8 cellular contexts compared by ENCODE assay signal in the genomic region with DNA sequence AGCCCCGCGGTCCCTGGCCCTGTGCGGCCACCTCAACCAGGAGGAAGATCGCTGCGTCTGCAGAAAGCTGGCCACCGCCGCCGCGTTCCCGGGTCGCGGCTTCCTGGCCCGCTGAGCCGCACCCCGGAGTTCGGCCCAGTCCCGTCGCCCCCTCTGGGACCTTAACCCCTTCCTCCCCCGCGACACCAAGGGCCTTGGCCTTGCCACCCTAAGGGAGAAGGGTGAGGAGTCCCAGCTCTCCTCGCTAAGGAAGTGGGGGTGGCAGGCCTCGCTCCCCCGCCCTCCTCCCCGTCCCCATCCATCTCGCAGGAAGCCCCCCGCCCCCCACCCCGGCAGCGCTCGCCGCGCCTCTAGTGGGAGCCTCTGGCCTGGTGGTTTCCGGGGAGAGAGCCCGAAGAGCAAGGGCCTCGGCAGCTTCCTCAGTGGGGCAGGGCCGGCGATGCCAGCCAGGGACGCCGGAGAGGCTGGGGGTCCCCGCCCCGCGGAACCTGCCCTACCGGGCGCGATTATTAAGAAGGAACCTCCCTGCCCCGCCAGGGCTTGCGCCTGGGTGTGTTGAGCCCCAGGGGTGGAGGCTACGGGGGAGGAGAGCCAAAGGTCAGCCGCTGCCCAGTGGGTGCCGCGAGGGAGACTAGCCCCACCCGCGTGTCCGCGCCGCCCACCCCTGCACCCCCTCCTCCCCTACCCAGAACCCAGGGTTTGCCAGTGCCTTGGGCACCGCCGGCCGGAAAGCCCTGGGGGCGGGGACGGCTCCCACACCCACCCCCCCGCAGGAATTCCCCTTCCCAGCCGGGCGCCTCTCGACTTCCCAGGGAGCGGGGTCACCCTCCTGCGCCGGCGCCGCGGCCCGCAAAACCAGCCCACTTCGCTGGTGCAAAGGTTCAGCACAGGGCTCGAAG. TPM values are rescaled to one million over a fixed set of nuclear protein-coding genes. Genes with fewer than 3 reads are reported as not detected.
DNase-seq lines count a peak whose midpoint lies in the region; ATAC-seq and TF ChIP-seq lines count a peak whose summit lies in the region.

No MANE protein-coding gene starts in this region.

- 100% methylated on average over 1 of the region's 73 CpGs; no CpG with 5 or more reads in 1 of the 2 donors for WGBS in gastroesophageal sphincter (ENCODE audit: low coverage in 1 of 2), 2 donors

- H3K4me3 Mint-ChIP-seq in CD14-positive monocyte (peak overlapping the region; percentile 53 to 67), neural crest cell (peak overlapping the region; percentile 56)

- H3K36me3 Mint-ChIP-seq in CD14-positive monocyte, result peaks cover 16 to 26% of the 10 kb centered on the region in 2 donors
- H3K36me3 Mint-ChIP-seq in neural crest cell (ENCODE audit: low read depth), result peaks cover 12% of the 10 kb centered on the region

- TF ChIP-seq EP300 in gastroesophageal sphincter (IDR thresholded peaks at IDR 0.05), result no peak

- peak overlapping the region in 1 of 7 donors; percentile 88 for H3K27ac Mint-ChIP-seq in CD14-positive monocyte
- H3K27ac Mint-ChIP-seq in neural crest cell (ENCODE audit: unreplicated experiment), result no peak overlapping the region

- peaks cover 7 to 10% (median 9%) of the 10 kb centered on the region in 3 donors for H3K27me3 Mint-ChIP-seq in CD14-positive monocyte (ENCODE audit: low read depth in 3 of 3)
- H3K27me3 Mint-ChIP-seq in neural crest cell (ENCODE audit: low read depth), result peaks cover 26% of the 10 kb centered on the region

- DNase-seq in CD14-positive monocyte (ENCODE audit: low spot score) (no peak), neural crest cell (ENCODE audit: low read depth, low spot score) (peak; percentile 36), NCI-H446 treated with DMSO at 0.1 percent for 48 hours (lab: John Stamatoyannopoulos, UW) (no peak), foreskin keratinocyte (no peak), 8988T (no peak)
- DNase-seq in stimulated activated CD4-positive, alpha-beta T cell treated with anti-CD3 and anti-CD28 coated beads, Interleukin-4, amount 100 ng/mL, for 4 hours, result no peak

- intact Hi-C loops in CD14-positive monocyte (cut with micrococcal nuclease), result no loop called here

- TF ChIP-seq CTCF in CD14-positive monocyte (IDR thresholded peaks at IDR 0.05) (no peak), gastroesophageal sphincter (IDR thresholded peaks at IDR 0.05) (no peak), neural crest cell (conservative IDR thresholded peaks at IDR 0.05) (no peak), foreskin keratinocyte (conservative IDR thresholded peaks at IDR 0.05) (no peak)

- peak overlapping the region in 1 of 2 donors; percentile 43 for H3K4me3 ChIP-seq in gastroesophageal sphincter

- H3K27ac ChIP-seq in gastroesophageal sphincter (peak overlapping the region in 3 of 4 donors; percentile 25 to 66 (median 54)), foreskin keratinocyte (no peak overlapping the region)

- H3K4me1 ChIP-seq in gastroesophageal sphincter (peaks cover 5 to 56% (median 27%) of the 10 kb centered on the region in 3 donors), foreskin keratinocyte (peaks cover 5% of the 10 kb centered on the region)

- ATAC-seq in SK-N-SH treated with all-trans-retinoic acid at 6 μM for 48 hours (peak; percentile 16), gastroesophageal sphincter (peak; percentile 28), foreskin keratinocyte (no peak)

- H3K4me1 Mint-ChIP-seq in CD14-positive monocyte (peaks cover 56% of the 10 kb centered on the region), neural crest cell (peaks cover 53% of the 10 kb centered on the region)

- no peaks in the 10 kb centered on the region for H3K9me3 ChIP-seq in gastroesophageal sphincter

- H3K9me3 Mint-ChIP-seq in CD14-positive monocyte (peaks cover 0 to 2% (median 0%) of the 10 kb centered on the region in 7 donors), neural crest cell (no peaks in the 10 kb centered on the region)

- peaks cover 0 to 28% of the 10 kb centered on the region in 2 donors for H3K36me3 ChIP-seq in gastroesophageal sphincter

- H3K27me3 ChIP-seq in gastroesophageal sphincter, result peaks cover 4% of the 10 kb centered on the region
- peaks cover 3% of the 10 kb centered on the region for H3K27me3 ChIP-seq in foreskin keratinocyte

- no peak for TF ChIP-seq POLR2A in gastroesophageal sphincter (IDR thresholded peaks at IDR 0.05)

TF ChIP-seq in SK-N-SH treated with all-trans-retinoic acid at 6 μM for 48 hours, 23 proteins besides CTCF, POLR2A, EP300 and RAD21:
- TF ChIP-seq, protein P1, sequence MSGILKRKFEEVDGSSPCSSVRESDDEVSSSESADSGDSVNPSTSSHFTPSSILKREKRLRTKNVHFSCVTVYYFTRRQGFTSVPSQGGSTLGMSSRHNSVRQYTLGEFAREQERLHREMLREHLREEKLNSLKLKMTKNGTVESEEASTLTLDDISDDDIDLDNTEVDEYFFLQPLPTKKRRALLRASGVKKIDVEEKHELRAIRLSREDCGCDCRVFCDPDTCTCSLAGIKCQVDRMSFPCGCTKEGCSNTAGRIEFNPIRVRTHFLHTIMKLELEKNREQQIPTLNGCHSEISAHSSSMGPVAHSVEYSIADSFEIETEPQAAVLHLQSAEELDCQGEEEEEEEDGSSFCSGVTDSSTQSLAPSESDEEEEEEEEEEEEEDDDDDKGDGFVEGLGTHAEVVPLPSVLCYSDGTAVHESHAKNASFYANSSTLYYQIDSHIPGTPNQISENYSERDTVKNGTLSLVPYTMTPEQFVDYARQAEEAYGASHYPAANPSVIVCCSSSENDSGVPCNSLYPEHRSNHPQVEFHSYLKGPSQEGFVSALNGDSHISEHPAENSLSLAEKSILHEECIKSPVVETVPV (CRISPR knock-in tag; IDR thresholded peaks at IDR 0.05), result no peak
- TF ChIP-seq ZFP3 (CRISPR knock-in tag; IDR thresholded peaks at IDR 0.05) (no peak), ZFP30 (CRISPR knock-in tag; IDR thresholded peaks at IDR 0.05) (no peak), ESRRG (CRISPR knock-in tag; IDR thresholded peaks at IDR 0.05) (no peak), RARB (CRISPR knock-in tag; IDR thresholded peaks at IDR 0.05) (no peak)
- TF ChIP-seq, protein P2, sequence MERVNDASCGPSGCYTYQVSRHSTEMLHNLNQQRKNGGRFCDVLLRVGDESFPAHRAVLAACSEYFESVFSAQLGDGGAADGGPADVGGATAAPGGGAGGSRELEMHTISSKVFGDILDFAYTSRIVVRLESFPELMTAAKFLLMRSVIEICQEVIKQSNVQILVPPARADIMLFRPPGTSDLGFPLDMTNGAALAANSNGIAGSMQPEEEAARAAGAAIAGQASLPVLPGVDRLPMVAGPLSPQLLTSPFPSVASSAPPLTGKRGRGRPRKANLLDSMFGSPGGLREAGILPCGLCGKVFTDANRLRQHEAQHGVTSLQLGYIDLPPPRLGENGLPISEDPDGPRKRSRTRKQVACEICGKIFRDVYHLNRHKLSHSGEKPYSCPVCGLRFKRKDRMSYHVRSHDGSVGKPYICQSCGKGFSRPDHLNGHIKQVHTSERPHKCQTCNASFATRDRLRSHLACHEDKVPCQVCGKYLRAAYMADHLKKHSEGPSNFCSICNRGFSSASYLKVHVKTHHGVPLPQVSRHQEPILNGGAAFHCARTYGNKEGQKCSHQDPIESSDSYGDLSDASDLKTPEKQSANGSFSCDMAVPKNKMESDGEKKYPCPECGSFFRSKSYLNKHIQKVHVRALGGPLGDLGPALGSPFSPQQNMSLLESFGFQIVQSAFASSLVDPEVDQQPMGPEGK (CRISPR knock-in tag; IDR thresholded peaks at IDR 0.05; ENCODE audit: borderline replicate concordance), result no peak

RNA-seq across cellular contexts. Expression of a gene that starts 6.8 kb away (rescaled TPM):
- polyA plus RNA-seq in CD14-positive monocyte, result 1 to 10 TPM; 1.4 to 3.6 TPM
- 10 to 100 TPM in 2 of 4 donors, 1 to 10 TPM in 2; 6.7 to 11.5 (median 10.0) TPM for total RNA-seq in gastroesophageal sphincter
- 19.1 and 21.0 TPM in 2 replicates for total RNA-seq in neural crest cell
- total RNA-seq in foreskin keratinocyte, result 10.5 and 12.4 TPM in 2 replicates
- polyA plus RNA-seq in foreskin keratinocyte, result 7.6 and 7.8 TPM in 2 replicates

RNA-seq across cellular contexts. Expression of a gene that starts 35.6 kb away (rescaled TPM):
- polyA plus RNA-seq in CD14-positive monocyte (1 to 10 TPM; 2.5 TPM), foreskin keratinocyte (4.5 and 4.7 TPM in 2 replicates)
- total RNA-seq in gastroesophageal sphincter (10 to 100 TPM in 1 of 4 donors, 1 to 10 TPM in 2, under 1 TPM in 1; 0.40 to 10.6 (median 3.9) TPM), neural crest cell (16.5 and 19.2 TPM in 2 replicates), foreskin keratinocyte (2.9 and 4.5 TPM in 2 replicates)

RNA-seq across cellular contexts. Expression of a gene that starts 54.5 kb away (rescaled TPM):
- under 1 TPM in 1 of 2 donors, not detected in 1; 0.09 TPM for polyA plus RNA-seq in CD14-positive monocyte
- total RNA-seq in gastroesophageal sphincter, result 1 to 10 TPM in 3 of 4 donors, under 1 TPM in 1; 0.81 to 2.5 (median 2.0) TPM
- 95.4 and 101 TPM in 2 replicates for total RNA-seq in neural crest cell
- 5.9 and 6.9 TPM in 2 replicates for total RNA-seq in foreskin keratinocyte
- polyA plus RNA-seq in foreskin keratinocyte, result 3.5 and 4.3 TPM in 2 replicates

Comparison
In these comparisons a context has a peak if more than half of its experiments do, and no peak if none do; other contexts are left out.
1. RNA of a gene that starts 54.5 kb away (total RNA-seq): 95.4 to 101 TPM in neural crest cell; 5.9 to 6.9 TPM in foreskin keratinocyte and 0.81 to 2.5 TPM in gastroesophageal sphincter; every median in the first group is over 10 times any median in the second.